18 cellular contexts compared by ENCODE assay signal in genomic region chr4:20764353-20764752, GRCh38.
"Had no signal": no experiment of that assay in that cellular context is flagged by ENCODE, and none has a peak within 500 bp of the region (broad histone marks: within the 10 kb centered on the region; RNA-seq: fewer than 3 reads in every experiment).

No MANE protein-coding gene starts in this region.

- H3K4me1 Mint-ChIP-seq: activated naive CD8-positive, alpha-beta T cell treated with anti-CD3 and anti-CD28 coated beads for 36 hours; naive B cell; T-cell had no signal

- H3K9me3 Mint-ChIP-seq: activated CD8-positive, alpha-beta T cell treated with anti-CD3 and anti-CD28 coated beads for 36 hours; activated naive CD8-positive, alpha-beta T cell treated with anti-CD3 and anti-CD28 coated beads for 36 hours; naive B cell; T-cell had no signal

- H3K9me3 ChIP-seq: lower lobe of right lung, psoas muscle had no signal

- H3K4me3 Mint-ChIP-seq: activated CD8-positive, alpha-beta T cell treated with anti-CD3 and anti-CD28 coated beads for 36 hours; activated naive CD8-positive, alpha-beta T cell treated with anti-CD3 and anti-CD28 coated beads for 36 hours; activated T-cell treated with anti-CD3 and anti-CD28 coated beads, Interleukin-2, amount 50 U/mL, for 72 hours; naive B cell; T-cell had no signal

- ATAC-seq: activated CD8-positive, alpha-beta T cell treated with anti-CD3 and anti-CD28 coated beads for 36 hours; activated T-cell treated with anti-CD3 and anti-CD28 coated beads, Interleukin-2, amount 50 U/mL, for 72 hours; left cardiac atrium; lower lobe of right lung; psoas muscle; T-cell had no signal

- H3K27ac Mint-ChIP-seq: activated CD8-positive, alpha-beta T cell treated with anti-CD3 and anti-CD28 coated beads for 36 hours; activated naive CD8-positive, alpha-beta T cell treated with anti-CD3 and anti-CD28 coated beads for 36 hours; activated T-cell treated with anti-CD3 and anti-CD28 coated beads, Interleukin-2, amount 50 U/mL, for 72 hours; naive B cell; T-cell had no signal

- H3K27ac ChIP-seq: lower lobe of right lung, psoas muscle had no signal

- H3K4me1 ChIP-seq: lower lobe of right lung, psoas muscle had no signal

- H3K36me3 Mint-ChIP-seq: activated naive CD8-positive, alpha-beta T cell treated with anti-CD3 and anti-CD28 coated beads for 36 hours; naive B cell; T-cell had no signal

- H3K36me3 ChIP-seq: lower lobe of right lung had no signal

- H3K27me3 Mint-ChIP-seq: activated CD8-positive, alpha-beta T cell treated with anti-CD3 and anti-CD28 coated beads for 36 hours; activated naive CD8-positive, alpha-beta T cell treated with anti-CD3 and anti-CD28 coated beads for 36 hours; naive B cell; T-cell had no signal

- H3K4me3 ChIP-seq: lower lobe of right lung, psoas muscle had no signal

- DNase-seq: activated CD4-positive, alpha-beta T cell treated with anti-CD3 and anti-CD28 coated beads for 1 hour; activated CD8-positive, alpha-beta memory T cell treated with anti-CD3 and anti-CD28 coated beads, Interleukin-2, amount 50 U/mL, for 4 hours; activated CD8-positive, alpha-beta T cell treated with anti-CD3 and anti-CD28 coated beads for 36 hours; activated gamma-delta T cell treated with Interleukin-2 at 50 U/mL for 16 hours; activated naive CD8-positive, alpha-beta T cell treated with anti-CD3 and anti-CD28 coated beads for 36 hours; activated T-cell treated with anti-CD3 and anti-CD28 coated beads, Interleukin-2, amount 50 U/mL, for 72 hours; anterior cingulate cortex; caudate nucleus; cortex of kidney; effector CD8-positive, alpha-beta T cell; left cardiac atrium; lower lobe of right lung; naive B cell; nucleus accumbens; psoas muscle; stimulated activated CD4-positive, alpha-beta T cell treated with anti-CD3 and anti-CD28 coated beads, Interleukin-4, amount 100 ng/mL, for 4 hours; T-cell; T1000 had no signal
